7 cellular contexts compared by ENCODE assay signal in genomic region chr7:7679620-7680019, GRCh38. TPM values are rescaled to one million over a fixed set of nuclear protein-coding genes. Genes with fewer than 3 reads are reported as not detected.
DNase-seq lines count a peak whose midpoint lies in the region; ATAC-seq, FAIRE-seq and TF ChIP-seq lines count a peak whose summit lies in the region.
"Not testable (repeated sequence)": the region's sequence is repeated elsewhere in the genome, so short reads cannot be mapped to it uniquely, and the experiment has no call there.

No MANE protein-coding gene starts in this region.

- H3K27me3 ChIP-seq in PC-9 (ENCODE audit: insufficient read depth, low read depth); psoas muscle (ENCODE audit: insufficient read depth in 3 of 3, low read length in 2 of 3): not testable (repeated sequence)

- not testable (repeated sequence) for H3K9me3 ChIP-seq in PC-9 (ENCODE audit: insufficient read depth, low read depth); psoas muscle

- H3K4me2 ChIP-seq in PC-9: not testable (repeated sequence)

- peaks cover 18% of the 10 kb centered on the region for H3K4me1 Mint-ChIP-seq in WTC11

- not testable (repeated sequence) for H3K9me3 Mint-ChIP-seq in WTC11

- DNase-seq in DMS 273 (lab: John Stamatoyannopoulos, UW; ENCODE audit: unreplicated experiment): peak; percentile 33
- DNase-seq in NCI-H1105 treated with DMSO at 0.1 percent for 48 hours (lab: John Stamatoyannopoulos, UW): peak; percentile 18
- DNase-seq in NCI-H510A treated with DMSO at 0.1 percent for 48 hours (lab: John Stamatoyannopoulos, UW): peak; percentile 66
- not testable (repeated sequence) for DNase-seq in PC-9; WTC11 (ENCODE audit: low spot score); psoas muscle

- H4K20me1 ChIP-seq in PC-9 (ENCODE audit: insufficient read depth): not testable (repeated sequence)

- H3K4me1 ChIP-seq in PC-9 (replicated peaks; ENCODE audit: insufficient read depth): peaks cover 28% of the 10 kb centered on the region
- H3K4me1 ChIP-seq in psoas muscle: peaks cover 17% of the 10 kb centered on the region

- H3K27ac ChIP-seq in PC-9 (0 out of 2 replicates have a peak overlapping the region, but pooled peaks have one; percentile 38), psoas muscle (peak overlapping the region; percentile 76)

- H3K4me3 ChIP-seq in PC-9, psoas muscle: not testable (repeated sequence)

- not testable (repeated sequence) for H3K27me3 Mint-ChIP-seq in WTC11 (ENCODE audit: low read depth)

- not testable (repeated sequence) for TF ChIP-seq CTCF in PC-9 (conservative IDR thresholded peaks at IDR 0.05); WTC11 (IDR thresholded peaks at IDR 0.05); psoas muscle (IDR thresholded peaks at IDR 0.05)

- H3K9me2 ChIP-seq in PC-9 (ENCODE audit: insufficient read depth): not testable (repeated sequence)

- FAIRE-seq in islet of Langerhans (lab: Jason Lieb, UNC): peak; percentile 88

- intact Hi-C loops in PC-9 (cut with micrococcal nuclease; ENCODE audit: unreplicated experiment) (loop anchor here (2.0 to 5.0 kb wide), 6 partner anchors 81 to 618 kb away; partner anchors contain the start of gene GLCCI1), psoas muscle (cut with DNase I) (loop anchor here (2.0 to 10.0 kb wide), 6 partner anchors 38 to 538 kb away; partner anchors contain the start of genes GLCCI1 (in 1 of the 2) and RPA3 (in 1 of the 2))

- CTCF ChIA-PET in PC-9 (lab: Charles Lee): not testable (repeated sequence)
- CTCF ChIA-PET in WTC11 (lab: Charles Lee): interaction anchor here (2.5 kb wide), 1 partner anchor 510 kb away, joined by 12 read pairs; no protein-coding TSS in a partner anchor

- peaks cover 22% of the 10 kb centered on the region for H3F3A ChIP-seq in PC-9 (ENCODE audit: insufficient read depth, low read depth)

- not testable (repeated sequence) for H3K4me3 Mint-ChIP-seq in WTC11

- not testable (repeated sequence) for H2AFZ ChIP-seq in PC-9

- not testable (repeated sequence) for H3K36me3 ChIP-seq in PC-9 (ENCODE audit: low read depth)
- H3K36me3 ChIP-seq in psoas muscle (ENCODE audit: insufficient read depth in 1 of 2, low read depth in 1 of 2): peaks cover 0 to 14% of the 10 kb centered on the region in 2 donors

- WGBS in psoas muscle, 3 donors: 98 to 100% (median 100%) methylated on average over 2 of the region's 2 CpGs

- not testable (repeated sequence) for H3K27ac Mint-ChIP-seq in WTC11

- H3K36me3 Mint-ChIP-seq in WTC11: not testable (repeated sequence)

- 0 out of 2 replicates have a peak, but pooled peaks cover 15% of the 10 kb centered on the region for H3K79me2 ChIP-seq in PC-9 (ENCODE audit: low read depth)

- not testable (repeated sequence) for BruUV-seq in PC-9 (replicated peaks; lab: Mats Ljungman, UMichigan)

- POLR2A ChIA-PET in PC-9 (lab: Charles Lee; ENCODE audit: unreplicated experiment); WTC11 (lab: Charles Lee): not testable (repeated sequence)

- peak; percentile 48; the same call in 1 of the 2 replicates for ATAC-seq in WTC11
- not testable (repeated sequence) for ATAC-seq in psoas muscle

RNA-seq across cellular contexts. Expression of gene RPA3, which starts 38.8 kb away (rescaled TPM):
- total RNA-seq in PC-9 (2021) (147 and 166 TPM in 2 replicates), WTC11 (2021) (97.8 to 119 TPM (median 110 TPM) in 3 replicates), psoas muscle (10 to 100 TPM; 13.1 to 18.9 (median 14.5) TPM)
- 10 to 100 TPM; 10.8 to 24.8 (median 13.3) TPM for polyA plus RNA-seq in psoas muscle

RNA-seq across cellular contexts. Expression of gene UMAD1, which starts 39.1 kb away (rescaled TPM):
- total RNA-seq in PC-9 (2021) (15.5 and 20.5 TPM in 2 replicates), WTC11 (2021) (9.3 to 13.0 TPM (median 11.0 TPM) in 3 replicates), psoas muscle (10 to 100 TPM; 10.1 to 18.3 (median 14.1) TPM)
- 10 to 100 TPM in 1 of 3 donors, 1 to 10 TPM in 2; 6.2 to 19.1 (median 9.4) TPM for polyA plus RNA-seq in psoas muscle
